ENCODE assay signal across 27 cellular contexts in genomic region chr3:102336130-102336529, GRCh38.
A peak's percentile ranks its signal among the peaks of the same experiment; 100 is the strongest.
DNase-seq lines count a peak whose midpoint lies in the region; FAIRE-seq and TF ChIP-seq lines count a peak whose summit lies in the region.
"Had no signal": no experiment of that assay in that cellular context is flagged by ENCODE, and none has a peak within 500 bp of the region (broad histone marks: within the 10 kb centered on the region; RNA-seq: fewer than 3 reads in every experiment).

No MANE protein-coding gene starts in this region.

- H2AFZ ChIP-seq in astrocyte (ENCODE audit: low read depth, low read length) (no peak overlapping the region), osteoblast (ENCODE audit: low read length) (no peak overlapping the region)

- no peak overlapping the region for H3K4me2 ChIP-seq in astrocyte (ENCODE audit: low read length)
- H3K4me2 ChIP-seq in osteoblast (ENCODE audit: insufficient read depth, low read length): no peak overlapping the region
- H3K4me2 ChIP-seq: A549; BLaER1 treated with 17β-estradiol and CSF1 and Interleukin-3, amounts not matched to agents 10 nM and 100 nM had no signal

- intact Hi-C loops in MCF 10A (cut with micrococcal nuclease): no loop called here
- intact Hi-C loops in breast epithelium (cut with DNase I; ENCODE audit: low total_unique reads): no loop called here

- H3K27me3 Mint-ChIP-seq in MCF 10A (ENCODE audit: insufficient read depth, unreplicated experiment) (no peaks in the 10 kb centered on the region), astrocyte (ENCODE audit: low read depth, unreplicated experiment) (no peaks in the 10 kb centered on the region)

- H3K4me1 ChIP-seq in breast epithelium: no peaks in the 10 kb centered on the region
- H3K4me1 ChIP-seq in astrocyte (ENCODE audit: insufficient read depth, low read length): no peaks in the 10 kb centered on the region
- H3K4me1 ChIP-seq in osteoblast (ENCODE audit: insufficient read depth, low read length): no peaks in the 10 kb centered on the region
- H3K4me1 ChIP-seq: A549; BLaER1 treated with 17β-estradiol and CSF1 and Interleukin-3, amounts not matched to agents 10 nM and 100 nM; Caco-2 had no signal

- H3K4me1 Mint-ChIP-seq in MCF 10A (ENCODE audit: insufficient read depth, unreplicated experiment): no peaks in the 10 kb centered on the region
- no peaks in the 10 kb centered on the region for H3K4me1 Mint-ChIP-seq in astrocyte (ENCODE audit: low read depth, unreplicated experiment)
- H3K4me1 Mint-ChIP-seq: B cell had no signal

- DNase-seq in MCF 10A (ENCODE audit: unreplicated experiment) (peak; percentile 16), breast epithelium (ENCODE audit: low spot score in 2 of 2) (no peak), HT1080 (ENCODE audit: low read depth) (peak; percentile 12), astrocyte (ENCODE audit: low read depth) (no peak), osteoblast (ENCODE audit: insufficient read length, low spot score, missing footprints) (no peak), DMS114 treated with DMSO at 0.1 percent for 48 hours (lab: John Stamatoyannopoulos, UW; ENCODE audit: unreplicated experiment) (no peak), NCI-H2107 treated with DMSO at 0.1 percent for 48 hours (lab: John Stamatoyannopoulos, UW; ENCODE audit: unreplicated experiment) (no peak)
- DNase-seq: AML-193; Caco-2; Calu3; CD4-positive, alpha-beta T cell; CD8-positive, alpha-beta T cell; DMS153; DMS53; DMS79; DND-41; EL; GF-D8 had no signal

- no TSS peak for BruUV-seq in MCF 10A (replicated peaks; lab: Mats Ljungman, UMichigan)

- TF ChIP-seq CTCF in MCF 10A (IDR thresholded peaks at IDR 0.05; ENCODE audit: unreplicated experiment) (no peak), breast epithelium (IDR thresholded peaks at IDR 0.05) (no peak), astrocyte (IDR thresholded peaks at IDR 0.05; ENCODE audit: insufficient read depth, low read depth, low read length) (no peak), osteoblast (IDR thresholded peaks at IDR 0.05; ENCODE audit: extremely low read depth, low read depth, low read length) (no peak)

- H3K79me2 ChIP-seq in astrocyte (ENCODE audit: insufficient read depth, low read length): no peaks in the 10 kb centered on the region
- H3K79me2 ChIP-seq in osteoblast (ENCODE audit: insufficient read depth, low read length): no peaks in the 10 kb centered on the region

- H3K27ac ChIP-seq in breast epithelium: no peak overlapping the region
- H3K27ac ChIP-seq in astrocyte (ENCODE audit: low read depth, low read length): no peak overlapping the region
- H3K27ac ChIP-seq in osteoblast (ENCODE audit: low read depth, low read length): no peak overlapping the region
- H3K27ac ChIP-seq: 22Rv1; A549; BLaER1 treated with 17β-estradiol and CSF1 and Interleukin-3, amounts not matched to agents 10 nM and 100 nM; C4-2B had no signal

- H3K9me3 ChIP-seq in breast epithelium: no peaks in the 10 kb centered on the region
- H3K9me3 ChIP-seq in astrocyte (ENCODE audit: insufficient read depth, low read depth, low read length): no peaks in the 10 kb centered on the region
- H3K9me3 ChIP-seq in osteoblast (ENCODE audit: low read depth, low read length): no peaks in the 10 kb centered on the region
- H3K9me3 ChIP-seq: A549; BLaER1 treated with 17β-estradiol and CSF1 and Interleukin-3, amounts not matched to agents 10 nM and 100 nM; Caco-2 had no signal

- H3K9ac ChIP-seq in astrocyte (ENCODE audit: low read length): no peak overlapping the region
- H3K9ac ChIP-seq: BLaER1 treated with 17β-estradiol and CSF1 and Interleukin-3, amounts not matched to agents 10 nM and 100 nM had no signal

- peak; percentile 23 for FAIRE-seq in astrocyte (lab: Jason Lieb, UNC)
- FAIRE-seq: A549, D721Med, G401.6, GM12891, GM19239 had no signal

- H3K36me3 ChIP-seq in breast epithelium (no peaks in the 10 kb centered on the region), astrocyte (ENCODE audit: insufficient read depth, low read length) (no peaks in the 10 kb centered on the region), osteoblast (ENCODE audit: insufficient read depth, low read length) (no peaks in the 10 kb centered on the region)
- H3K36me3 ChIP-seq: BLaER1 treated with 17β-estradiol and CSF1 and Interleukin-3, amounts not matched to agents 10 nM and 100 nM had no signal

- POLR2A ChIA-PET in MCF 10A (lab: Yijun Ruan, JAX): no interaction called here

- no peaks in the 10 kb centered on the region for H4K20me1 ChIP-seq in astrocyte (ENCODE audit: insufficient read depth, low read length)
- H4K20me1 ChIP-seq in osteoblast (ENCODE audit: insufficient read depth, low read length): no peaks in the 10 kb centered on the region
- H4K20me1 ChIP-seq: BLaER1 treated with 17β-estradiol and CSF1 and Interleukin-3, amounts not matched to agents 10 nM and 100 nM had no signal

- no peaks in the 10 kb centered on the region for H3K36me3 Mint-ChIP-seq in MCF 10A (ENCODE audit: insufficient read depth, unreplicated experiment)
- no peaks in the 10 kb centered on the region for H3K36me3 Mint-ChIP-seq in astrocyte (ENCODE audit: low read depth, unreplicated experiment)
- H3K36me3 Mint-ChIP-seq: CD8-positive, alpha-beta T cell had no signal

- CTCF ChIA-PET in MCF 10A (lab: Yijun Ruan, JAX): no interaction called here

- H3K27ac Mint-ChIP-seq in MCF 10A (ENCODE audit: low read depth, unreplicated experiment): no peak overlapping the region
- no peak overlapping the region for H3K27ac Mint-ChIP-seq in astrocyte (ENCODE audit: unreplicated experiment)
- H3K27ac Mint-ChIP-seq: B cell; CD4-positive, alpha-beta T cell; CD8-positive, alpha-beta T cell had no signal

- H3K27me3 ChIP-seq in breast epithelium (no peaks in the 10 kb centered on the region), astrocyte (ENCODE audit: insufficient read depth, low read length) (no peaks in the 10 kb centered on the region), osteoblast (ENCODE audit: insufficient read depth, low read length) (peaks cover 3% of the 10 kb centered on the region)
- H3K27me3 ChIP-seq: BLaER1 treated with 17β-estradiol and CSF1 and Interleukin-3, amounts not matched to agents 10 nM and 100 nM had no signal

- no peak overlapping the region for H3K4me3 ChIP-seq in breast epithelium
- no peak overlapping the region for H3K4me3 ChIP-seq in astrocyte (ENCODE audit: insufficient read depth, low read depth, low read length)
- no peak overlapping the region for H3K4me3 ChIP-seq in osteoblast (ENCODE audit: insufficient read depth, low read length)
- H3K4me3 ChIP-seq: A549; BLaER1 treated with 17β-estradiol and CSF1 and Interleukin-3, amounts not matched to agents 10 nM and 100 nM had no signal

- H3K4me3 Mint-ChIP-seq in MCF 10A (ENCODE audit: unreplicated experiment) (no peak overlapping the region), astrocyte (ENCODE audit: unreplicated experiment) (no peak overlapping the region)
- H3K4me3 Mint-ChIP-seq: B cell; CD4-positive, alpha-beta T cell; CD8-positive, alpha-beta T cell had no signal

- no peaks in the 10 kb centered on the region for H3K9me3 Mint-ChIP-seq in MCF 10A (ENCODE audit: unreplicated experiment)
- H3K9me3 Mint-ChIP-seq in astrocyte (ENCODE audit: unreplicated experiment): no peaks in the 10 kb centered on the region
- H3K9me3 Mint-ChIP-seq: CD4-positive, alpha-beta T cell; CD8-positive, alpha-beta T cell had no signal

- TF ChIP-seq POLR2A in breast epithelium (IDR thresholded peaks at IDR 0.05): no peak

Comparison
In these comparisons a context has a peak if more than half of its experiments do, and no peak if none do; other contexts are left out.
1. DNase-seq: peak in MCF 10A (single experiment) and HT1080 (single experiment); none in breast epithelium (0 of 2), astrocyte (single experiment), osteoblast (single experiment), DMS114 treated with DMSO at 0.1 percent for 48 hours (single experiment) and NCI-H2107 treated with DMSO at 0.1 percent for 48 hours (single experiment).